Comparison of ENCODE assay signal across 8 cellular contexts in the genomic region with DNA sequence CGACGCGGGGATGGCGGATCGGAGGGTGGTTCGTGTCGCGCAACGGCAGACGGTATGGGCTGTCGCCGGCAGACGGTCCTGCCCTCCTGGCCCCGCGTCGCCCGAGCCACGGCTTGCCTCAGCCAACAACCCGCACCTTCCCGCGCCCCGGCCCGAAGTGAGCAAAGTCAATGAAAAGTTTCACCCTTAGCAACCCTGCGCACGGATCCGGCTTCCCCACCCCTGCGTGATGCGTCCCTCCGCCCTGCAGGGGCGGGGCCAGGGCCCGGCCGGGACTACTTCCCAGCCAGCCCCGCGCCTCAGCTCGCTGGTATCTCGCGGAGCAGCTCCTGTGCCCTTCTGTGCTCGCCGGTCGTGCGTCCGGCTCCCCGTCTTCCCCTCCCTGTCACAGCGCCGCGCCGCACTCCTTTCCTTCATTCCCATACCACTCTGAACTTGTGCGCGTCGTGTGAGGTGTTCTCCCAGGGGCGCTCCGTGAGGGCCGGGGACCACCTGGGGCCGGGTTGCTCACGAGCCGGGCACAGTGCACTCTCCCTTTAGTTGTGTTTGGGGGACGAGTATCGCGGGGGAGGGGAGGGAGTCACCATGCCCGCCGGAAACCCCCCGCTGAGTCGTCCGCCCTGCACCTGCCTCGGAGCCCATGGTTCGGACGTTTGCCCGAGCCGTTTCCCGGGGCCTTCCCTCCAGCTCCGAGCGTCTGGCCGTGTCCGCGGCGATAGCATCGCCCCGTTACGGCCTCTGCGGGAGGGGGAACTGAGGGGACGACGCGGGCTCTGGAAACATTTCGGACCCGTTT. TPM values are rescaled to one million over a fixed set of nuclear protein-coding genes. Genes with fewer than 3 reads are reported as not detected.
A peak's percentile ranks its signal among the peaks of the same experiment; 100 is the strongest.
DNase-seq lines count a peak whose midpoint lies in the region; ATAC-seq and TF ChIP-seq lines count a peak whose summit lies in the region.

A gene with protein sequence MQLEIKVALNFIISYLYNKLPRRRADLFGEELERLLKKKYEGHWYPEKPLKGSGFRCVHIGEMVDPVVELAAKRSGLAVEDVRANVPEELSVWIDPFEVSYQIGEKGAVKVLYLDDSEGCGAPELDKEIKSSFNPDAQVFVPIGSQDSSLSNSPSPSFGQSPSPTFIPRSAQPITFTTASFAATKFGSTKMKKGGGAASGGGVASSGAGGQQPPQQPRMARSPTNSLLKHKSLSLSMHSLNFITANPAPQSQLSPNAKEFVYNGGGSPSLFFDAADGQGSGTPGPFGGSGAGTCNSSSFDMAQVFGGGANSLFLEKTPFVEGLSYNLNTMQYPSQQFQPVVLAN (minus strand): TSS at position 163 of the 796 bp plus-strand sequence. CDS start 9,456 bp downstream, outside the sequence.

- H3F3A ChIP-seq in GM23338 (replicated peaks; ENCODE audit: low read depth): peaks cover 17% of the 10 kb centered on the region

- H3K4me3 ChIP-seq in GM23338: peak within 1 kb of the TSS; percentile 99
- H3K4me3 ChIP-seq in MG63: peak within 1 kb of the TSS; percentile 94
- H3K4me3 ChIP-seq in fibroblast of the aortic adventitia (ENCODE audit: low read depth, low read length): peak within 1 kb of the TSS; percentile 95

- peaks cover 3% of the 10 kb centered on the region; the same call in 1 of the 3 replicates for H3K9me3 Mint-ChIP-seq in GM23338
- no peaks in the 10 kb centered on the region for H3K9me3 Mint-ChIP-seq in nephron progenitor cell
- no peaks in the 10 kb centered on the region for H3K9me3 Mint-ChIP-seq in stimulated activated naive CD8-positive, alpha-beta T cell treated with anti-CD3 and anti-CD28 coated beads, Interleukin-15, Interleukin-2, amounts not matched to agents 100 ng/mL and 50 ng/mL, for 24 hours

- peak within 1 kb of the TSS; percentile 99 for H3K27ac ChIP-seq in GM23338 (ENCODE audit: low read depth)

- ATAC-seq in GM23338: peak; percentile 31

- peaks cover 38% of the 10 kb centered on the region for H3K36me3 Mint-ChIP-seq in GM23338 (ENCODE audit: low read depth)
- peaks cover 18% of the 10 kb centered on the region for H3K36me3 Mint-ChIP-seq in nephron progenitor cell (ENCODE audit: low read depth)
- peaks cover 26% of the 10 kb centered on the region for H3K36me3 Mint-ChIP-seq in stimulated activated naive CD8-positive, alpha-beta T cell treated with anti-CD3 and anti-CD28 coated beads, Interleukin-15, Interleukin-2, amounts not matched to agents 100 ng/mL and 50 ng/mL, for 24 hours (ENCODE audit: low read depth)

- peaks cover 36% of the 10 kb centered on the region for H3K27me3 Mint-ChIP-seq in GM23338 (ENCODE audit: insufficient read depth, low read depth, poor library complexity)
- peaks cover 2% of the 10 kb centered on the region for H3K27me3 Mint-ChIP-seq in nephron progenitor cell (ENCODE audit: low read depth, poor library complexity)
- no peaks in the 10 kb centered on the region for H3K27me3 Mint-ChIP-seq in stimulated activated naive CD8-positive, alpha-beta T cell treated with anti-CD3 and anti-CD28 coated beads, Interleukin-15, Interleukin-2, amounts not matched to agents 100 ng/mL and 50 ng/mL, for 24 hours

- H4K20me1 ChIP-seq in GM23338 (replicated peaks; ENCODE audit: insufficient read depth): peaks cover 19% of the 10 kb centered on the region

- no peak within 1 kb of the TSS for H2AFZ ChIP-seq in GM23338

- DNase-seq in DMS 273 treated with DMSO at 0.1 percent for 48 hours (lab: John Stamatoyannopoulos, UW) (peak; percentile 76), GM23338 (ENCODE audit: low spot score) (peak; percentile 97), MG63 (peak; percentile 94), SIG-M5 (lab: John Stamatoyannopoulos, UW) (peak; percentile 32), fibroblast of the aortic adventitia (ENCODE audit: low read depth) (peak; percentile 94), nephron progenitor cell (peak; percentile 95)
- DNase-seq in activated effector memory CD4-positive, alpha-beta T cell treated with anti-CD3 and anti-CD28 coated beads, Interleukin-2, amount 50 U/mL, for 16 hours: peak; percentile 98

- H3K27me3 ChIP-seq in GM23338 (ENCODE audit: insufficient read depth) (no peaks in the 10 kb centered on the region), MG63 (no peaks in the 10 kb centered on the region)

- H3K27ac Mint-ChIP-seq in GM23338: peak within 1 kb of the TSS; percentile 99
- peak within 1 kb of the TSS; percentile 100 for H3K27ac Mint-ChIP-seq in nephron progenitor cell
- peak within 1 kb of the TSS; percentile 99 for H3K27ac Mint-ChIP-seq in stimulated activated naive CD8-positive, alpha-beta T cell treated with anti-CD3 and anti-CD28 coated beads, Interleukin-15, Interleukin-2, amounts not matched to agents 100 ng/mL and 50 ng/mL, for 24 hours

- H3K4me1 Mint-ChIP-seq in GM23338 (peaks cover 21% of the 10 kb centered on the region), nephron progenitor cell (peaks cover 34% of the 10 kb centered on the region)
- peaks cover 26% of the 10 kb centered on the region for H3K4me1 Mint-ChIP-seq in stimulated activated naive CD8-positive, alpha-beta T cell treated with anti-CD3 and anti-CD28 coated beads, Interleukin-15, Interleukin-2, amounts not matched to agents 100 ng/mL and 50 ng/mL, for 24 hours (ENCODE audit: low read depth)

- peaks cover 43% of the 10 kb centered on the region for H3K79me2 ChIP-seq in GM23338 (replicated peaks; ENCODE audit: insufficient read depth)

- H3K4me3 Mint-ChIP-seq in GM23338: peak within 1 kb of the TSS; percentile 99
- peak within 1 kb of the TSS; percentile 98 for H3K4me3 Mint-ChIP-seq in nephron progenitor cell
- peak within 1 kb of the TSS; percentile 92 for H3K4me3 Mint-ChIP-seq in stimulated activated naive CD8-positive, alpha-beta T cell treated with anti-CD3 and anti-CD28 coated beads, Interleukin-15, Interleukin-2, amounts not matched to agents 100 ng/mL and 50 ng/mL, for 24 hours

- peak within 1 kb of the TSS; percentile 100 for H3K4me2 ChIP-seq in GM23338

- no peaks in the 10 kb centered on the region for H3K9me2 ChIP-seq in GM23338 (ENCODE audit: insufficient read depth)

- H3K4me1 ChIP-seq in GM23338 (ENCODE audit: insufficient read depth): peaks cover 5% of the 10 kb centered on the region

- H3K9me3 ChIP-seq in MG63: no peaks in the 10 kb centered on the region

- no peak for TF ChIP-seq CTCF in GM23338 (conservative IDR thresholded peaks at IDR 0.05; ENCODE audit: low read depth in 2 of 2)
- TF ChIP-seq CTCF in fibroblast of the aortic adventitia (IDR thresholded peaks at IDR 0.05; ENCODE audit: insufficient read depth, low read length): no peak
- TF ChIP-seq CTCF in nephron progenitor cell (IDR thresholded peaks at IDR 0.05): no peak

- H3K36me3 ChIP-seq in GM23338 (ENCODE audit: insufficient read depth) (peaks cover 11% of the 10 kb centered on the region; the same call in 1 of the 2 replicates), MG63 (peaks cover 30% of the 10 kb centered on the region)

TF ChIP-seq in GM23338, 12 proteins besides CTCF, POLR2A, EP300 and RAD21 (continues in another document):
- TF ChIP-seq CREB1 (CRISPR knock-in tag; IDR thresholded peaks at IDR 0.05; ENCODE audit: low read depth): peak; percentile 94

RNA-seq across cellular contexts. Expression of the gene that starts here (rescaled TPM):
- total RNA-seq in GM23338 (2014; rRNA removed; shearing (Covaris generic)): 43.0 and 47.2 TPM in 2 replicates
- polyA plus RNA-seq in GM23338 (2016; fragmentation: Nextera tagmentation; extraction: Ambion mirVana): 26.7 and 27.3 TPM in 2 replicates
- 26.2 and 36.0 TPM in 2 replicates for total RNA-seq in MG63 (2014; rRNA removed; shearing (Covaris generic); ENCODE audit: low replicate concordance)
- 25.4 and 40.1 TPM in 2 replicates for total RNA-seq in fibroblast of the aortic adventitia (ENCODE audit: low replicate concordance)

Comparison
In these comparisons a context has a peak if more than half of its experiments do, and no peak if none do; other contexts are left out.
1. Peak in every context shown above with its lines: DNase-seq, ATAC-seq, H3K4me3 ChIP-seq and H3K27ac ChIP-seq.
2. DNase-seq: peak in every context shown above with its lines; median percentile 98 in activated effector memory CD4-positive, alpha-beta T cell treated with anti-CD3 and anti-CD28 coated beads, Interleukin-2, amount 50 U/mL, for 16 hours; 97 in GM23338; 95 in nephron progenitor cell; 94 in MG63; 94 in fibroblast of the aortic adventitia; 76 in DMS 273 treated with DMSO at 0.1 percent for 48 hours; 32 in SIG-M5.